1 cellular context compared by ENCODE assay signal in genomic region chr22:23913661-23914353, GRCh38.
A peak's percentile ranks its signal among the peaks of the same experiment; 100 is the strongest.
TF ChIP-seq lines count a peak whose summit lies in the region.

No MANE protein-coding gene starts in this region.

TF ChIP-seq in HepG2, 621 proteins besides CTCF, POLR2A, EP300 and RAD21 (continued from another document and continues in another):
- TF ChIP-seq GRHL1 (CRISPR knock-in tag; conservative IDR thresholded peaks at IDR 0.05) = no peak
- TF ChIP-seq DR1 (CRISPR knock-in tag; IDR thresholded peaks at IDR 0.05) = peak; percentile 88
- TF ChIP-seq MIER3 (CRISPR knock-in tag; IDR thresholded peaks at IDR 0.05; ENCODE audit: borderline replicate concordance) = peak; percentile 62
- TF ChIP-seq, protein P1, sequence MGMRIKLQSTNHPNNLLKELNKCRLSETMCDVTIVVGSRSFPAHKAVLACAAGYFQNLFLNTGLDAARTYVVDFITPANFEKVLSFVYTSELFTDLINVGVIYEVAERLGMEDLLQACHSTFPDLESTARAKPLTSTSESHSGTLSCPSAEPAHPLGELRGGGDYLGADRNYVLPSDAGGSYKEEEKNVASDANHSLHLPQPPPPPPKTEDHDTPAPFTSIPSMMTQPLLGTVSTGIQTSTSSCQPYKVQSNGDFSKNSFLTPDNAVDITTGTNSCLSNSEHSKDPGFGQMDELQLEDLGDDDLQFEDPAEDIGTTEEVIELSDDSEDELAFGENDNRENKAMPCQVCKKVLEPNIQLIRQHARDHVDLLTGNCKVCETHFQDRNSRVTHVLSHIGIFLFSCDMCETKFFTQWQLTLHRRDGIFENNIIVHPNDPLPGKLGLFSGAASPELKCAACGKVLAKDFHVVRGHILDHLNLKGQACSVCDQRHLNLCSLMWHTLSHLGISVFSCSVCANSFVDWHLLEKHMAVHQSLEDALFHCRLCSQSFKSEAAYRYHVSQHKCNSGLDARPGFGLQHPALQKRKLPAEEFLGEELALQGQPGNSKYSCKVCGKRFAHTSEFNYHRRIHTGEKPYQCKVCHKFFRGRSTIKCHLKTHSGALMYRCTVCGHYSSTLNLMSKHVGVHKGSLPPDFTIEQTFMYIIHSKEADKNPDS (CRISPR knock-in tag; IDR thresholded peaks at IDR 0.05) = no peak
- TF ChIP-seq TBX3 (IDR thresholded peaks at IDR 0.05; ENCODE audit: borderline replicate concordance) = no peak
- no peak; the same call in 1 of the 2 replicates for TF ChIP-seq THAP8 (CRISPR knock-in tag; IDR thresholded peaks at IDR 0.05; ENCODE audit: borderline replicate concordance)
- peak; percentile 65; the same call in 1 of the 2 replicates for TF ChIP-seq ZIK1 (CRISPR knock-in tag; IDR thresholded peaks at IDR 0.05; ENCODE audit: borderline replicate concordance, low read depth)
- TF ChIP-seq CREM (IDR thresholded peaks at IDR 0.05) = peak; percentile 55; the same call in 1 of the 2 replicates
- TF ChIP-seq CREM (CRISPR knock-in tag; IDR thresholded peaks at IDR 0.05) = no peak
- TF ChIP-seq TP53 (CRISPR knock-in tag; conservative IDR thresholded peaks at IDR 0.05) = no peak
- TF ChIP-seq TARDBP (CRISPR knock-in tag; IDR thresholded peaks at IDR 0.05) = peak; percentile 88
- TF ChIP-seq ZSCAN20 (CRISPR knock-in tag; IDR thresholded peaks at IDR 0.05; ENCODE audit: borderline replicate concordance) = no peak
- no peak for TF ChIP-seq ZNF367 (CRISPR knock-in tag; IDR thresholded peaks at IDR 0.05; ENCODE audit: borderline replicate concordance)
- no peak for TF ChIP-seq ZNF580 (CRISPR knock-in tag; IDR thresholded peaks at IDR 0.05; ENCODE audit: borderline replicate concordance, low read depth)
- TF ChIP-seq KLF15 (CRISPR knock-in tag; IDR thresholded peaks at IDR 0.05; ENCODE audit: borderline replicate concordance) = no peak
- no peak for TF ChIP-seq ZKSCAN8 (CRISPR knock-in tag; IDR thresholded peaks at IDR 0.05; ENCODE audit: borderline replicate concordance)
- TF ChIP-seq NFE2L1 (CRISPR knock-in tag; IDR thresholded peaks at IDR 0.05; ENCODE audit: borderline replicate concordance) = no peak
- TF ChIP-seq KDM6A (CRISPR knock-in tag; IDR thresholded peaks at IDR 0.05; ENCODE audit: low read depth) = peak; percentile 39; the same call in 1 of the 2 replicates
- no peak for TF ChIP-seq TAF15 (IDR thresholded peaks at IDR 0.05; ENCODE audit: low read depth, low read length, poor library complexity, severe bottlenecking)
- no peak for TF ChIP-seq TBL1XR1 (IDR thresholded peaks at IDR 0.05; ENCODE audit: borderline replicate concordance, low read length, partially characterized antibody)
- peak; percentile 89 for TF ChIP-seq TAF1 (CRISPR knock-in tag; IDR thresholded peaks at IDR 0.05)
- TF ChIP-seq, protein P2, sequence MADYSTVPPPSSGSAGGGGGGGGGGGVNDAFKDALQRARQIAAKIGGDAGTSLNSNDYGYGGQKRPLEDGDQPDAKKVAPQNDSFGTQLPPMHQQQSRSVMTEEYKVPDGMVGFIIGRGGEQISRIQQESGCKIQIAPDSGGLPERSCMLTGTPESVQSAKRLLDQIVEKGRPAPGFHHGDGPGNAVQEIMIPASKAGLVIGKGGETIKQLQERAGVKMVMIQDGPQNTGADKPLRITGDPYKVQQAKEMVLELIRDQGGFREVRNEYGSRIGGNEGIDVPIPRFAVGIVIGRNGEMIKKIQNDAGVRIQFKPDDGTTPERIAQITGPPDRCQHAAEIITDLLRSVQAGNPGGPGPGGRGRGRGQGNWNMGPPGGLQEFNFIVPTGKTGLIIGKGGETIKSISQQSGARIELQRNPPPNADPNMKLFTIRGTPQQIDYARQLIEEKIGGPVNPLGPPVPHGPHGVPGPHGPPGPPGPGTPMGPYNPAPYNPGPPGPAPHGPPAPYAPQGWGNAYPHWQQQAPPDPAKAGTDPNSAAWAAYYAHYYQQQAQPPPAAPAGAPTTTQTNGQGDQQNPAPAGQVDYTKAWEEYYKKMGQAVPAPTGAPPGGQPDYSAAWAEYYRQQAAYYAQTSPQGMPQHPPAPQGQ (CRISPR knock-in tag; IDR thresholded peaks at IDR 0.05; ENCODE audit: borderline replicate concordance) = no peak
- TF ChIP-seq MXI1 (IDR thresholded peaks at IDR 0.05; ENCODE audit: borderline replicate concordance, low read depth, low read length) = peak; percentile 86; the same call in 2 of the 3 replicates
- TF ChIP-seq, protein P3, sequence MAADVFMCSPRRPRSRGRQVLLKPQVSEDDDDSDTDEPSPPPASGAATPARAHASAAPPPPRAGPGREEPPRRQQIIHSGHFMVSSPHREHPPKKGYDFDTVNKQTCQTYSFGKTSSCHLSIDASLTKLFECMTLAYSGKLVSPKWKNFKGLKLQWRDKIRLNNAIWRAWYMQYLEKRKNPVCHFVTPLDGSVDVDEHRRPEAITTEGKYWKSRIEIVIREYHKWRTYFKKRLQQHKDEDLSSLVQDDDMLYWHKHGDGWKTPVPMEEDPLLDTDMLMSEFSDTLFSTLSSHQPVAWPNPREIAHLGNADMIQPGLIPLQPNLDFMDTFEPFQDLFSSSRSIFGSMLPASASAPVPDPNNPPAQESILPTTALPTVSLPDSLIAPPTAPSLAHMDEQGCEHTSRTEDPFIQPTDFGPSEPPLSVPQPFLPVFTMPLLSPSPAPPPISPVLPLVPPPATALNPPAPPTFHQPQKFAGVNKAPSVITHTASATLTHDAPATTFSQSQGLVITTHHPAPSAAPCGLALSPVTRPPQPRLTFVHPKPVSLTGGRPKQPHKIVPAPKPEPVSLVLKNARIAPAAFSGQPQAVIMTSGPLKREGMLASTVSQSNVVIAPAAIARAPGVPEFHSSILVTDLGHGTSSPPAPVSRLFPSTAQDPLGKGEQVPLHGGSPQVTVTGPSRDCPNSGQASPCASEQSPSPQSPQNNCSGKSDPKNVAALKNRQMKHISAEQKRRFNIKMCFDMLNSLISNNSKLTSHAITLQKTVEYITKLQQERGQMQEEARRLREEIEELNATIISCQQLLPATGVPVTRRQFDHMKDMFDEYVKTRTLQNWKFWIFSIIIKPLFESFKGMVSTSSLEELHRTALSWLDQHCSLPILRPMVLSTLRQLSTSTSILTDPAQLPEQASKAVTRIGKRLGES (CRISPR knock-in tag; IDR thresholded peaks at IDR 0.05; ENCODE audit: borderline replicate concordance) = no peak
- TF ChIP-seq ZBTB40 (IDR thresholded peaks at IDR 0.05) = no peak
- TF ChIP-seq ZBTB40 (CRISPR knock-in tag; IDR thresholded peaks at IDR 0.05) = peak; percentile 80
- TF ChIP-seq ZNF615 (CRISPR knock-in tag; IDR thresholded peaks at IDR 0.05; ENCODE audit: borderline replicate concordance) = no peak
- TF ChIP-seq ZNF441 (CRISPR knock-in tag; IDR thresholded peaks at IDR 0.05; ENCODE audit: borderline replicate concordance) = peak; percentile 13; the same call in 1 of the 2 replicates
- no peak for TF ChIP-seq GZF1 (CRISPR knock-in tag; IDR thresholded peaks at IDR 0.05)
- no peak for TF ChIP-seq NFRKB (IDR thresholded peaks at IDR 0.05)
- no peak for TF ChIP-seq NAIF1 (CRISPR knock-in tag; IDR thresholded peaks at IDR 0.05; ENCODE audit: borderline replicate concordance)
- no peak for TF ChIP-seq TMF1 (CRISPR knock-in tag; IDR thresholded peaks at IDR 0.05; ENCODE audit: low read depth)
- peak; percentile 95 for TF ChIP-seq TBX2 (CRISPR knock-in tag; IDR thresholded peaks at IDR 0.05; ENCODE audit: borderline replicate concordance)
- peak; percentile 25; the same call in 1 of the 2 replicates for TF ChIP-seq CREB1 (IDR thresholded peaks at IDR 0.05)
- peak; percentile 72 for TF ChIP-seq CREB1 (CRISPR knock-in tag; IDR thresholded peaks at IDR 0.05)
- TF ChIP-seq ATRX (CRISPR knock-in tag; IDR thresholded peaks at IDR 0.05; ENCODE audit: borderline replicate concordance) = no peak
- TF ChIP-seq ZNF772 (CRISPR knock-in tag; IDR thresholded peaks at IDR 0.05) = peak; percentile 96
- TF ChIP-seq ZNF432 (CRISPR knock-in tag; IDR thresholded peaks at IDR 0.05; ENCODE audit: borderline replicate concordance) = no peak
- no peak for TF ChIP-seq ZNF703 (CRISPR knock-in tag; IDR thresholded peaks at IDR 0.05; ENCODE audit: borderline replicate concordance)
- TF ChIP-seq TEF (CRISPR knock-in tag; IDR thresholded peaks at IDR 0.05) = no peak
- TF ChIP-seq ZNF430 (CRISPR knock-in tag; IDR thresholded peaks at IDR 0.05) = 0 out of 2 replicates have a peak, but pooled peaks have one; percentile 43
- no peak for TF ChIP-seq NFE2L2 (IDR thresholded peaks at IDR 0.05; ENCODE audit: low read length)
- TF ChIP-seq CBX1 (IDR thresholded peaks at IDR 0.05; ENCODE audit: low read depth) = peak; percentile 94
